Comparison of ENCODE assay signal across 1 cellular context in genomic region chr5:151924564-151925395, GRCh38.
TF ChIP-seq lines count a peak whose summit lies in the region.

TSS of gene GLRA1 (minus strand) at chr5:151924851. CDS start at chr5:151924549, 302 bp downstream.

TF ChIP-seq in WTC11, 78 proteins besides CTCF, POLR2A, EP300 and RAD21 (continued from another document and continues in another):
- TF ChIP-seq STAT6 (CRISPR knock-in tag; conservative IDR thresholded peaks at IDR 0.05; ENCODE audit: low read depth) (0 out of 2 replicates have a peak, but pooled peaks have one; percentile 87), MAX (CRISPR knock-in tag; IDR thresholded peaks at IDR 0.05) (peak; percentile 81; the same call in 1 of the 2 replicates), SMAD4 (CRISPR knock-in tag; IDR thresholded peaks at IDR 0.05) (peak; percentile 98), IRF2 (CRISPR knock-in tag; IDR thresholded peaks at IDR 0.05; ENCODE audit: borderline replicate concordance, low read depth) (peak; percentile 92; the same call in 1 of the 2 replicates), ZNF425 (CRISPR knock-in tag; conservative IDR thresholded peaks at IDR 0.05) (no peak), GRHL2 (CRISPR knock-in tag; IDR thresholded peaks at IDR 0.05; ENCODE audit: insufficient replicate concordance, severe bottlenecking) (no peak), JUN (CRISPR knock-in tag; IDR thresholded peaks at IDR 0.05) (peak; percentile 99), ZNF232 (CRISPR knock-in tag; IDR thresholded peaks at IDR 0.05) (peak; percentile 100), ZNF121 (CRISPR knock-in tag; IDR thresholded peaks at IDR 0.05) (peak; percentile 85; the same call in 1 of the 2 replicates), ARID4B (CRISPR knock-in tag; IDR thresholded peaks at IDR 0.05; ENCODE audit: borderline replicate concordance) (peak; percentile 100), MXD4 (CRISPR knock-in tag; IDR thresholded peaks at IDR 0.05; ENCODE audit: borderline replicate concordance) (no peak), TEAD1 (CRISPR knock-in tag; IDR thresholded peaks at IDR 0.05) (peak; percentile 100), ATF6 (CRISPR knock-in tag; IDR thresholded peaks at IDR 0.05) (peak; percentile 96), TP53 (CRISPR knock-in tag; IDR thresholded peaks at IDR 0.05) (peak; percentile 99), ATF3 (CRISPR knock-in tag; conservative IDR thresholded peaks at IDR 0.05) (peak; percentile 74; the same call in 1 of the 2 replicates), HMGA2 (CRISPR knock-in tag; IDR thresholded peaks at IDR 0.05) (no peak), E2F1 (CRISPR knock-in tag; IDR thresholded peaks at IDR 0.05) (peak; percentile 98), ZNF317 (CRISPR knock-in tag; IDR thresholded peaks at IDR 0.05; ENCODE audit: borderline replicate concordance, low read depth) (peak; percentile 78), NFE2L1 (CRISPR knock-in tag; IDR thresholded peaks at IDR 0.05) (peak; percentile 99), SOX15 (CRISPR knock-in tag; IDR thresholded peaks at IDR 0.05) (no peak), KAT7 (CRISPR knock-in tag; IDR thresholded peaks at IDR 0.05; ENCODE audit: borderline replicate concordance) (peak; percentile 100), MYBL2 (CRISPR knock-in tag; IDR thresholded peaks at IDR 0.05) (peak; percentile 99), ZBTB21 (CRISPR knock-in tag; IDR thresholded peaks at IDR 0.05; ENCODE audit: borderline replicate concordance) (peak; percentile 96), CDX4 (CRISPR knock-in tag; IDR thresholded peaks at IDR 0.05; ENCODE audit: borderline replicate concordance) (no peak), ZNF416 (CRISPR knock-in tag; IDR thresholded peaks at IDR 0.05) (no peak), SMAD3 (CRISPR knock-in tag; IDR thresholded peaks at IDR 0.05; ENCODE audit: borderline replicate concordance) (peak; percentile 99), ZNF512 (CRISPR knock-in tag; IDR thresholded peaks at IDR 0.05; ENCODE audit: borderline replicate concordance) (peak; percentile 97), CREB1 (CRISPR knock-in tag; IDR thresholded peaks at IDR 0.05) (peak; percentile 98), ZNF423 (CRISPR knock-in tag; IDR thresholded peaks at IDR 0.05) (peak; percentile 44; the same call in 1 of the 2 replicates), RORB (CRISPR knock-in tag; IDR thresholded peaks at IDR 0.05) (no peak), ZNF219 (CRISPR knock-in tag; IDR thresholded peaks at IDR 0.05; ENCODE audit: borderline replicate concordance) (peak; percentile 99), JAZF1 (CRISPR knock-in tag; IDR thresholded peaks at IDR 0.05) (no peak), ZNF263 (CRISPR knock-in tag; IDR thresholded peaks at IDR 0.05; ENCODE audit: low read depth) (peak; percentile 65; the same call in 1 of the 2 replicates), FOXP1 (CRISPR knock-in tag; IDR thresholded peaks at IDR 0.05; ENCODE audit: borderline replicate concordance) (peak; percentile 100), ZMAT4 (CRISPR knock-in tag; IDR thresholded peaks at IDR 0.05) (no peak), FOXP4 (CRISPR knock-in tag; IDR thresholded peaks at IDR 0.05) (peak; percentile 100), ELF4 (CRISPR knock-in tag; IDR thresholded peaks at IDR 0.05; ENCODE audit: low read depth) (peak; percentile 97), E2F4 (CRISPR knock-in tag; IDR thresholded peaks at IDR 0.05; ENCODE audit: borderline replicate concordance, low read depth) (peak; percentile 99)
